ENCODE assay signal across 14 cellular contexts in genomic region chr11:2771758-2772466, GRCh38.
DNase-seq lines count a peak whose midpoint lies in the region; ATAC-seq, FAIRE-seq and TF ChIP-seq lines count a peak whose summit lies in the region.
"Had no signal": no experiment of that assay in that cellular context is flagged by ENCODE, and none has a peak within 500 bp of the region (broad histone marks: within the 10 kb centered on the region; RNA-seq: fewer than 3 reads in every experiment).

No MANE protein-coding gene starts in this region.

- no peak for FAIRE-seq in GM19239 (lab: Jason Lieb, UNC)
- FAIRE-seq: endothelial cell of umbilical vein, G401.6 had no signal

- no peaks in the 10 kb centered on the region for H3K36me3 ChIP-seq in MM.1S (replicated peaks; ENCODE audit: insufficient read depth, low read length)
- H3K36me3 ChIP-seq: SJSA1 had no signal

- peak overlapping the region; percentile 0; the same call in 1 of the 2 replicates for H2AFZ ChIP-seq in MM.1S (ENCODE audit: low read length)

- TF ChIP-seq CTCF in MM.1S (IDR thresholded peaks at IDR 0.05; ENCODE audit: low read length) (no peak), chondrocyte (IDR thresholded peaks at IDR 0.05) (no peak)

- peak overlapping the region; percentile 32; the same call in 1 of the 2 replicates for H3K9ac ChIP-seq in MM.1S (ENCODE audit: low read length)

- peak overlapping the region; percentile 87 for H3K27ac ChIP-seq in MM.1S (ENCODE audit: low read length)
- H3K27ac ChIP-seq: SJSA1 had no signal

- no peak for ATAC-seq in GM18498 (IDR thresholded peaks at IDR 0.05; ENCODE audit: unreplicated experiment)
- ATAC-seq in HG02763 (IDR thresholded peaks at IDR 0.05; ENCODE audit: unreplicated experiment), result no peak

- H3K79me2 ChIP-seq in MM.1S (ENCODE audit: low read length), result no peaks in the 10 kb centered on the region

- intact Hi-C loops in posterior cingulate gyrus (cut with DNase I), result no loop called here

- POLR2A ChIA-PET in activated CD4-positive, alpha-beta T cell treated with anti-CD3 and anti-CD28 coated beads, Interleukin-2, amount 10 ng/mL, durations not matched to agents 7 days and 5 days (lab: Charles Lee), result no interaction called here

- H3F3A ChIP-seq in MM.1S (ENCODE audit: insufficient read depth, low read length), result peaks cover 15% of the 10 kb centered on the region

- DNase-seq in activated CD4-positive, alpha-beta T cell treated with anti-CD3 and anti-CD28 coated beads, Interleukin-2, amount 10 ng/mL, durations not matched to agents 7 days and 5 days, result peak; percentile 5
- no peak for DNase-seq in activated CD4-positive, alpha-beta T cell treated with anti-CD3 and anti-CD28 coated beads, Interleukin-2, amount 50 U/mL, for 1 hour
- DNase-seq in MM.1S (no peak), chondrocyte (ENCODE audit: low spot score) (peak; percentile 86), posterior cingulate gyrus (peak in 6 of 10 donors; percentile 6 to 81 (median 30)), GM19239 (ENCODE audit: insufficient read length, low spot score) (no peak)
- DNase-seq: NCI-H345 had no signal

- peaks cover 61% of the 10 kb centered on the region for H3K4me1 ChIP-seq in MM.1S (ENCODE audit: low read length)

- H3K27me3 ChIP-seq in MM.1S (replicated peaks; ENCODE audit: insufficient read depth, low read length), result no peaks in the 10 kb centered on the region
- H3K27me3 ChIP-seq: SJSA1 had no signal

- H4K20me1 ChIP-seq in MM.1S (ENCODE audit: insufficient read depth, low read length), result no peaks in the 10 kb centered on the region

- CTCF ChIA-PET in activated CD4-positive, alpha-beta T cell treated with anti-CD3 and anti-CD28 coated beads, Interleukin-2, amount 10 ng/mL, durations not matched to agents 7 days and 5 days (lab: Charles Lee), result interaction anchor here (1.2 kb wide), 1 partner anchor 15 kb away, joined by 3 read pairs; no protein-coding TSS in a partner anchor

- H3K4me3 Mint-ChIP-seq in activated CD4-positive, alpha-beta T cell treated with anti-CD3 and anti-CD28 coated beads, Interleukin-2, amount 10 ng/mL, durations not matched to agents 7 days and 5 days, result no peak overlapping the region
- no peak overlapping the region for H3K4me3 Mint-ChIP-seq in chondrocyte (ENCODE audit: unreplicated experiment)
- H3K4me3 Mint-ChIP-seq: naive thymus-derived CD4-positive, alpha-beta T cell; stimulated activated naive CD8-positive, alpha-beta T cell treated with anti-CD3 and anti-CD28 coated beads, Interleukin-15, Interleukin-2, amounts not matched to agents 100 ng/mL and 50 ng/mL, for 24 hours had no signal

- H3K27me3 Mint-ChIP-seq in activated CD4-positive, alpha-beta T cell treated with anti-CD3 and anti-CD28 coated beads, Interleukin-2, amount 10 ng/mL, durations not matched to agents 7 days and 5 days, result no peaks in the 10 kb centered on the region
- H3K27me3 Mint-ChIP-seq in chondrocyte (ENCODE audit: low read depth), result peaks cover 13% of the 10 kb centered on the region
- H3K27me3 Mint-ChIP-seq: naive thymus-derived CD4-positive, alpha-beta T cell; stimulated activated naive CD8-positive, alpha-beta T cell treated with anti-CD3 and anti-CD28 coated beads, Interleukin-15, Interleukin-2, amounts not matched to agents 100 ng/mL and 50 ng/mL, for 24 hours had no signal

- H3K9me2 ChIP-seq in MM.1S (replicated peaks; ENCODE audit: insufficient read depth, low read length), result no peaks in the 10 kb centered on the region

- no peak overlapping the region for H3K27ac Mint-ChIP-seq in activated CD4-positive, alpha-beta T cell treated with anti-CD3 and anti-CD28 coated beads, Interleukin-2, amount 10 ng/mL, durations not matched to agents 7 days and 5 days
- no peak overlapping the region for H3K27ac Mint-ChIP-seq in chondrocyte (ENCODE audit: unreplicated experiment)
- H3K27ac Mint-ChIP-seq: naive thymus-derived CD4-positive, alpha-beta T cell; stimulated activated naive CD8-positive, alpha-beta T cell treated with anti-CD3 and anti-CD28 coated beads, Interleukin-15, Interleukin-2, amounts not matched to agents 100 ng/mL and 50 ng/mL, for 24 hours had no signal

- H3K4me2 ChIP-seq in MM.1S (ENCODE audit: low read depth, low read length), result peak overlapping the region; percentile 30

- H3K36me3 Mint-ChIP-seq in activated CD4-positive, alpha-beta T cell treated with anti-CD3 and anti-CD28 coated beads, Interleukin-2, amount 10 ng/mL, durations not matched to agents 7 days and 5 days (ENCODE audit: low read depth), result peaks cover 2% of the 10 kb centered on the region
- H3K36me3 Mint-ChIP-seq in chondrocyte (ENCODE audit: low read depth), result no peaks in the 10 kb centered on the region

- no peaks in the 10 kb centered on the region for H3K9me3 Mint-ChIP-seq in activated CD4-positive, alpha-beta T cell treated with anti-CD3 and anti-CD28 coated beads, Interleukin-2, amount 10 ng/mL, durations not matched to agents 7 days and 5 days
- H3K9me3 Mint-ChIP-seq in chondrocyte (ENCODE audit: low read depth), result no peaks in the 10 kb centered on the region
- H3K9me3 Mint-ChIP-seq: naive thymus-derived CD4-positive, alpha-beta T cell; stimulated activated naive CD8-positive, alpha-beta T cell treated with anti-CD3 and anti-CD28 coated beads, Interleukin-15, Interleukin-2, amounts not matched to agents 100 ng/mL and 50 ng/mL, for 24 hours had no signal

- no peak overlapping the region for H3K4me3 ChIP-seq in MM.1S (ENCODE audit: low read length)
- H3K4me3 ChIP-seq: SJSA1 had no signal

- H3K9me3 ChIP-seq in MM.1S (replicated peaks; ENCODE audit: insufficient read depth, low read length), result no peaks in the 10 kb centered on the region
- H3K9me3 ChIP-seq: SJSA1 had no signal

- peaks cover 17% of the 10 kb centered on the region for H3K4me1 Mint-ChIP-seq in activated CD4-positive, alpha-beta T cell treated with anti-CD3 and anti-CD28 coated beads, Interleukin-2, amount 10 ng/mL, durations not matched to agents 7 days and 5 days
- H3K4me1 Mint-ChIP-seq in chondrocyte (ENCODE audit: low read depth), result no peaks in the 10 kb centered on the region

Comparison
In these comparisons a context has a peak if more than half of its experiments do, and no peak if none do; other contexts are left out.
1. DNase-seq: peak in activated CD4-positive, alpha-beta T cell treated with anti-CD3 and anti-CD28 coated beads, Interleukin-2, amount 10 ng/mL, durations not matched to agents 7 days and 5 days (single experiment), chondrocyte (single experiment) and posterior cingulate gyrus (6 of 10); none in activated CD4-positive, alpha-beta T cell treated with anti-CD3 and anti-CD28 coated beads, Interleukin-2, amount 50 U/mL, for 1 hour (single experiment), MM.1S (single experiment) and GM19239 (single experiment).